Comparison of ENCODE assay signal across 11 cellular contexts in the genomic region with DNA sequence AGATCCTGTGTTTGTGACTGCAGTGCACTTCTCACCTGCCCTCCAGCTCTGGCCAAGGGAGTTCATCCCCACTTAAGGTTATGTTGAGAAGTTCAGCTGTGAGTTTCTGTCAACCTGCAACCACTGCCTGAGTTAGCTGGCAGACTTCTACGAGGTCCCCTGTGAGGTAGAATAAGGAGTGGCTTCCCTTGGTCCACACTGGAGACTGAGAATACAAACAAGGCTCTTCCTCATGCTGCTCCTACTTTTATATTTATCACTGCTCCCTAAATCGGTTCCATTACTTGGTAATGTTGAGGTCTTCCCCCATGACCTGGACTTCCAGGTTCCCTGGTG.
DNase-seq lines count a peak whose midpoint lies in the region; ATAC-seq and TF ChIP-seq lines count a peak whose summit lies in the region.
"Had no signal": no experiment of that assay in that cellular context is flagged by ENCODE, and none has a peak within 500 bp of the region (broad histone marks: within the 10 kb centered on the region; RNA-seq: fewer than 3 reads in every experiment).

No MANE protein-coding gene starts in this region.

- POLR2A ChIA-PET in activated CD4-positive, alpha-beta T cell treated with anti-CD3 and anti-CD28 coated beads, Interleukin-2, amount 10 ng/mL, durations not matched to agents 7 days and 5 days (lab: Charles Lee), result no interaction called here

- H3K27me3 Mint-ChIP-seq in IgD-negative memory B cell, result no peaks in the 10 kb centered on the region
- peaks cover 1% of the 10 kb centered on the region for H3K27me3 Mint-ChIP-seq in activated CD4-positive, alpha-beta T cell treated with anti-CD3 and anti-CD28 coated beads, Interleukin-2, amount 10 ng/mL, durations not matched to agents 7 days and 5 days

- H3K36me3 Mint-ChIP-seq in IgD-negative memory B cell, result no peaks in the 10 kb centered on the region
- H3K36me3 Mint-ChIP-seq in activated CD4-positive, alpha-beta T cell treated with anti-CD3 and anti-CD28 coated beads, Interleukin-2, amount 10 ng/mL, durations not matched to agents 7 days and 5 days (ENCODE audit: low read depth), result no peaks in the 10 kb centered on the region

- CTCF ChIA-PET in activated CD4-positive, alpha-beta T cell treated with anti-CD3 and anti-CD28 coated beads, Interleukin-2, amount 10 ng/mL, durations not matched to agents 7 days and 5 days (lab: Charles Lee), result no interaction called here

- peaks cover 18 to 22% (median 22%) of the 10 kb centered on the region in 3 donors for H3K4me1 Mint-ChIP-seq in IgD-negative memory B cell
- H3K4me1 Mint-ChIP-seq in activated CD4-positive, alpha-beta T cell treated with anti-CD3 and anti-CD28 coated beads, Interleukin-2, amount 10 ng/mL, durations not matched to agents 7 days and 5 days, result no peaks in the 10 kb centered on the region

- intact Hi-C loops in sciatic nerve (cut with DNase I), result no loop called here

- TF ChIP-seq CTCF in C4-2B (conservative IDR thresholded peaks at IDR 0.05), result no peak

- no peak overlapping the region for H3K4me3 ChIP-seq in HAP-1
- H3K4me3 ChIP-seq: body of pancreas, esophagus muscularis mucosa, uterus had no signal

- H3K27me3 ChIP-seq in HAP-1 (ENCODE audit: low read depth), result no peaks in the 10 kb centered on the region
- H3K27me3 ChIP-seq: body of pancreas, esophagus muscularis mucosa, uterus had no signal

- H3K9me3 ChIP-seq in HAP-1, result no peaks in the 10 kb centered on the region; the same call in 1 of the 2 replicates
- H3K9me3 ChIP-seq: body of pancreas, esophagus muscularis mucosa, uterus had no signal

- H3K4me1 ChIP-seq in HAP-1, result peaks cover 6% of the 10 kb centered on the region; the same call in 1 of the 2 replicates
- H3K4me1 ChIP-seq: body of pancreas, uterus had no signal

- in situ Hi-C loops in HAP-1 (cut with MboI; ENCODE audit: low sequenced_read_pairs), result no loop called here

- H3K9me3 Mint-ChIP-seq in IgD-negative memory B cell, result no peaks in the 10 kb centered on the region
- no peaks in the 10 kb centered on the region for H3K9me3 Mint-ChIP-seq in activated CD4-positive, alpha-beta T cell treated with anti-CD3 and anti-CD28 coated beads, Interleukin-2, amount 10 ng/mL, durations not matched to agents 7 days and 5 days

- H3K27ac Mint-ChIP-seq in IgD-negative memory B cell, result peak overlapping the region; percentile 16 to 69 (median 67)
- no peak overlapping the region for H3K27ac Mint-ChIP-seq in activated CD4-positive, alpha-beta T cell treated with anti-CD3 and anti-CD28 coated beads, Interleukin-2, amount 10 ng/mL, durations not matched to agents 7 days and 5 days

- peak overlapping the region; percentile 47 for H3K27ac ChIP-seq in C4-2B
- H3K27ac ChIP-seq: body of pancreas, esophagus muscularis mucosa, uterus had no signal

- no peak for DNase-seq in sciatic nerve (ENCODE audit: low spot score)
- DNase-seq in HUDEP-2 (lab: John Stamatoyannopoulos, UW; ENCODE audit: unreplicated experiment in 76 of 76), result no peak
- DNase-seq in HAP-1 (ENCODE audit: low spot score in 2 of 2), result no peak
- no peak for DNase-seq in activated CD4-positive, alpha-beta T cell treated with anti-CD3 and anti-CD28 coated beads, Interleukin-2, amount 10 ng/mL, durations not matched to agents 7 days and 5 days
- DNase-seq: uterus had no signal

- H3K36me3 ChIP-seq in HAP-1 (replicated peaks), result no peaks in the 10 kb centered on the region
- H3K36me3 ChIP-seq: esophagus muscularis mucosa, uterus had no signal

- peak overlapping the region in 2 of 4 donors; percentile 83 for H3K4me3 Mint-ChIP-seq in IgD-negative memory B cell
- H3K4me3 Mint-ChIP-seq in activated CD4-positive, alpha-beta T cell treated with anti-CD3 and anti-CD28 coated beads, Interleukin-2, amount 10 ng/mL, durations not matched to agents 7 days and 5 days, result no peak overlapping the region

- ATAC-seq in GM19397 (IDR thresholded peaks at IDR 0.05; ENCODE audit: unreplicated experiment), result peak; percentile 53
- peak; percentile 28 for ATAC-seq in HG02840 (IDR thresholded peaks at IDR 0.05; ENCODE audit: low FRiP score, unreplicated experiment)
- ATAC-seq in sciatic nerve, result no peak
- ATAC-seq: body of pancreas had no signal
